1 cellular context compared by ENCODE assay signal in the genomic region with DNA sequence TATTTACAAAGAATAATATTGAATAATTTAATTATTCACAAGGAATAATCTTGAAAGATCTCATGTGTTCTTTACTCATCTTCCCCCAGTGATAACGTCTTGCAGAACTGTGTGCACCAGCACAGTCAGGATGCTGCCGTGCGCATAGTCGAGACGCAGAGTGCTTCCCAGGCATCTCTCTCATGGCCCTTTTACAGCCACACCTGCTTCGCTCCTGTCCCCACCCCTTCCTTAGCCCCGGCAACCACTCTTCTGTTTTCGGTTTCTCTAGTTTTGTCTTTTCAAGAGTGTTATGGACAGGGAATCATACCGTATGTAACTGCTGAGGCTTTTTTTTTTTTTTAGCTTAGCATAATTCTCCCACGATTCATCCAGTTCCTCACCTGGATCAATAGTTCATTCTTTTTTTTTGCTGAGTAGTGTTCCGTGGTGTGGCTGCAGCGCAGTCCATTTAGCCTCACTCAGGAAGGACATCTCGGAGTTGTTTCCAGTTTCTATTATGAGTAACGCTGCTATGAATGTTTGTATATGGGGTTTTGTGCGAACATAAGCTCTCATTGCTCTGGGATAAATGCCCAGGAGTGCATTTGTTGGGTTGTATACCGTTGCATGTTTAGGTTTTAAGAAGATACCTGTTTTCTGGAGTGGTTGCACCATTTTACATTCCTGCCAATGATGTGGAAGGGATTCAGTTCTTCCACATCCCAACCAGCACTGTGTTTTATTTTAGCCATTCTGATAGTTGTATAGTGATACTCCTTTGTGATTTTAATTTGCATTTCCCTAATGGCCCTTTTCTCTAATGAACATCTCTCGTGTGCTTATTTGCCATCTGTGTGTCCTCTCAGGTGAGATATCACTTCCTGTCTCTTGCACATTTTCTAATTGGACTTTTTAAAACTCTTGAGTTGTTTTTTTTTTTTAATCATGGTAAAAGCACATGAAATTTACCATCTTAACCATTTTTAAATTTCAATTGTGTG.
TF ChIP-seq lines count a peak whose summit lies in the region.

No MANE protein-coding gene starts in this region.

TF ChIP-seq in SK-N-SH, 30 proteins besides CTCF, POLR2A, EP300 and RAD21:
- no peak for TF ChIP-seq NFIC (IDR thresholded peaks at IDR 0.05; ENCODE audit: borderline replicate concordance)
- TF ChIP-seq POLR2AphosphoS5 (IDR thresholded peaks at IDR 0.05; ENCODE audit: low read depth, low read length): no peak
- TF ChIP-seq ZBTB33 (IDR thresholded peaks at IDR 0.05; ENCODE audit: borderline replicate concordance, low read depth): no peak
- TF ChIP-seq, protein P1, sequence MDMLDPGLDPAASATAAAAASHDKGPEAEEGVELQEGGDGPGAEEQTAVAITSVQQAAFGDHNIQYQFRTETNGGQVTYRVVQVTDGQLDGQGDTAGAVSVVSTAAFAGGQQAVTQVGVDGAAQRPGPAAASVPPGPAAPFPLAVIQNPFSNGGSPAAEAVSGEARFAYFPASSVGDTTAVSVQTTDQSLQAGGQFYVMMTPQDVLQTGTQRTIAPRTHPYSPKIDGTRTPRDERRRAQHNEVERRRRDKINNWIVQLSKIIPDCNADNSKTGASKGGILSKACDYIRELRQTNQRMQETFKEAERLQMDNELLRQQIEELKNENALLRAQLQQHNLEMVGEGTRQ (IDR thresholded peaks at IDR 0.05; ENCODE audit: borderline replicate concordance, low read depth, low read length): no peak
- TF ChIP-seq, protein P2, sequence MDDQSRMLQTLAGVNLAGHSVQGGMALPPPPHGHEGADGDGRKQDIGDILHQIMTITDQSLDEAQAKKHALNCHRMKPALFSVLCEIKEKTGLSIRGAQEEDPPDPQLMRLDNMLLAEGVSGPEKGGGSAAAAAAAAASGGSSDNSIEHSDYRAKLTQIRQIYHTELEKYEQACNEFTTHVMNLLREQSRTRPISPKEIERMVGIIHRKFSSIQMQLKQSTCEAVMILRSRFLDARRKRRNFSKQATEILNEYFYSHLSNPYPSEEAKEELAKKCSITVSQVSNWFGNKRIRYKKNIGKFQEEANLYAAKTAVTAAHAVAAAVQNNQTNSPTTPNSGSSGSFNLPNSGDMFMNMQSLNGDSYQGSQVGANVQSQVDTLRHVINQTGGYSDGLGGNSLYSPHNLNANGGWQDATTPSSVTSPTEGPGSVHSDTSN (IDR thresholded peaks at IDR 0.05): no peak
